Comparison of ENCODE assay signal across 8 cellular contexts in the genomic region with DNA sequence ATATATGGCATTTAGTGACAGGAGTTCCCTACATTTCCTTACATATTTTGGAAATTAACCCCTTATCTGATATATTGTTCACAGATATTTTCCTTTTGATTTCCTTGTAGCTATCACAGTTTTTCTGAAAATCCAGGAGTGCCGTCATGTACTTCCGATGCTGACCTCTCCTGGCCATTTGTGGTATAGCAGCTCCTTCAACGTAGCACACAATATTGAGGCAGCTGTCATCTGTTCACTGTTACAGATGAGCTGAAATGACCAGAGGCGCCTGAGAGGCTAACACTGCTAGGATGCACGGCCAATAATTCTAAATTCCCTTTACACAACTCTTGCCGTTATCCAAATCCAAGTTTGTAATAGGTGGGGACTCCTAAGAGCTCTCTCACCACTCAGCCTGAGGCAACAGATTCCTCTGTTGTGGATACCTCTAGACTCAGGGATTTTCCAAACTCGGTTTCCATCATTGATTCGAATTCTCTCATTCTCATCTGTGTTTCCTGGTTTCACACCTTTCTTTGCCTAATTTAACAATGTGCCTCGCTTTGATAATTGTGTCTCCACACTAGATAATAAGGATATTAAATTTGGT. TPM values are rescaled to one million over a fixed set of nuclear protein-coding genes. Genes with fewer than 3 reads are reported as not detected.
DNase-seq lines count a peak whose midpoint lies in the region; ATAC-seq and TF ChIP-seq lines count a peak whose summit lies in the region.

No MANE protein-coding gene starts in this region.

- H3K27me3 ChIP-seq in cardiac muscle cell (no peaks in the 10 kb centered on the region), psoas muscle (ENCODE audit: insufficient read depth in 3 of 3, low read length in 2 of 3) (no peaks in the 10 kb centered on the region)

- H3K4me1 ChIP-seq in cardiac muscle cell (ENCODE audit: low read depth) (no peaks in the 10 kb centered on the region), psoas muscle (no peaks in the 10 kb centered on the region)

- H3K36me3 ChIP-seq in cardiac muscle cell (no peaks in the 10 kb centered on the region), psoas muscle (ENCODE audit: insufficient read depth in 1 of 2, low read depth in 1 of 2) (no peaks in the 10 kb centered on the region)

- intact Hi-C loops in psoas muscle (cut with DNase I): loop anchor here (2.0 to 5.0 kb wide), 2 partner anchors 1621 to 1623 kb away; no protein-coding TSS in a partner anchor

- 9 to 15% (median 10%) methylated on average over 9 of the region's 9 CpGs for WGBS in psoas muscle, 3 donors

- DNase-seq in HFF-Myc (ENCODE audit: extremely low read depth, low read depth) (peak; percentile 53), NAMALWA (ENCODE audit: low spot score) (peak; percentile 75), SK-N-DZ (ENCODE audit: low spot score) (peak; percentile 77), cardiac muscle cell (ENCODE audit: low read depth in 1 of 2, low spot score in 1 of 2) (peak; percentile 81 to 83), psoas muscle (peak; percentile 37 to 54), cortex of kidney (lab: John Stamatoyannopoulos, UW) (no peak)
- peak; percentile 51 for DNase-seq in activated naive CD4-positive, alpha-beta T cell treated with anti-CD3 and anti-CD28 coated beads, Interleukin-2, amount 50 U/mL, for 16 hours

- peak; percentile 87 for TF ChIP-seq CTCF in GM12873 (IDR thresholded peaks at IDR 0.05; ENCODE audit: insufficient read depth, low read depth, low read length, missing control alignments)
- TF ChIP-seq CTCF in HFF-Myc (IDR thresholded peaks at IDR 0.05; ENCODE audit: low read depth, low read length, missing control alignments): peak; percentile 84
- peak; percentile 91 for TF ChIP-seq CTCF in cardiac muscle cell (IDR thresholded peaks at IDR 0.05; ENCODE audit: low read depth, low read length)
- TF ChIP-seq CTCF in psoas muscle (IDR thresholded peaks at IDR 0.05): peak; percentile 69

- H3K4me3 ChIP-seq in HFF-Myc (replicated peaks; ENCODE audit: low read depth, low read length) (no peak overlapping the region), cardiac muscle cell (no peak overlapping the region), psoas muscle (no peak overlapping the region)

- no peak overlapping the region for H3K27ac ChIP-seq in cardiac muscle cell
- no peak overlapping the region for H3K27ac ChIP-seq in psoas muscle

- no peaks in the 10 kb centered on the region for H3K9me3 ChIP-seq in cardiac muscle cell (ENCODE audit: low read depth)
- no peaks in the 10 kb centered on the region for H3K9me3 ChIP-seq in psoas muscle

- peak; percentile 53 to 73 (median 70) for ATAC-seq in psoas muscle

RNA-seq across cellular contexts. Expression of a gene that starts 53.0 kb away (rescaled TPM):
- polyA plus RNA-seq in SK-N-DZ (2014; cell fraction: cytosol; rRNA removed): 14.8 and 17.3 TPM in 2 replicates
- 44.3 and 44.7 TPM in 2 replicates for polyA plus RNA-seq in SK-N-DZ (2014; cell fraction: nucleus; rRNA removed)
- 12.5 and 13.5 TPM in 2 replicates for total RNA-seq in cardiac muscle cell
- polyA plus RNA-seq in cardiac muscle cell: 31.7 and 32.8 TPM in 2 replicates
- 10 to 100 TPM; 22.1 to 24.5 (median 22.2) TPM for total RNA-seq in psoas muscle
- polyA plus RNA-seq in psoas muscle: 10 to 100 TPM; 13.1 to 20.4 (median 13.7) TPM

RNA-seq across cellular contexts. Expression of a gene that starts 53.1 kb away (rescaled TPM):
- polyA plus RNA-seq in SK-N-DZ (2014; cell fraction: cytosol; rRNA removed): 24.9 and 26.1 TPM in 2 replicates
- polyA plus RNA-seq in SK-N-DZ (2014; cell fraction: nucleus; rRNA removed): 14.4 and 24.6 TPM in 2 replicates
- 1.6 and 4.0 TPM in 2 replicates for total RNA-seq in cardiac muscle cell
- 4.8 and 4.9 TPM in 2 replicates for polyA plus RNA-seq in cardiac muscle cell
- total RNA-seq in psoas muscle: 1 to 10 TPM; 1.9 to 3.8 (median 2.1) TPM
- polyA plus RNA-seq in psoas muscle: 1 to 10 TPM; 3.5 to 5.5 (median 4.0) TPM
